ENCODE assay signal across 1 cellular context in the genomic region with DNA sequence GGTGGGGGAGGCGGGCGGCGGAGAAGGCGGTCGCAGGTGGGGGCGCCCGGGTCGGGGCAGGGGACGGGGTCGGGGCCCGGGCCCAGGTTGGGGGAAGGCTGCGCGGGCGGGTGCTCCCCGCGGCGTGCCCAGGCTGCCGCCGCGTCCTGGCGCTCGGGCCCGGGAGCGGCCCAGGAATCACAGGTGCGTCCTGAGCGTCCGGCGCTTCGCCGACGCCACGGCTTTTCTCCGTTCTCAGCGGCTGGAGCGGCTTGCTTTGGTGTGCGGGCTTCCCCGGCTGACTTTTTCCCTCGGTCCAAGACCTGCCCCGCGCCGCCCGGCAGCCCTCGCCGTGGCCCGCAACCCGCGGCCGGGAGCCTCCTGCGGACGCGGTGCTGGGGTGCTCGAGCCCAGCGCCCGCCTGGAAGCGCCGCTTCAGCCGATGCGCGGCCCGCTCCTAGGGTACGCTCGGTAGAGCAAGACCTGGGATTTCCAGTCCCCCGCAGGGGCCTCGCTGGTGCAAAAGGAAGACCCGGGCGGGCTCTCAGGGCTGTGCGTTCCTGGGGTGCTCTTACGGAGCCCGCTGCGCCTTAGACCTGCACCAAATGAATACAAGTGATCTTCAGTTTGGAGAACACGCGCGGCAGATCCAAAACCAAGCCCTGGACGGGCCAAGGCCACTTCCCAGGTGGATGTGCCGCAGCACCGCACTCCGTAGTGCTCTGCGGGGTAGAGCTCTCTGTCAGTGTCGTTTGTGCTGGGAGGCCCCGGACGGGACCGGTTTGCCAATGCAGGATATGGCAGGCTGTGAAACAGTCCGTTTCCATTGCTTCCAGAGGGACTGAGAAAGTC.
TF ChIP-seq lines count a peak whose summit lies in the region.

No MANE protein-coding gene starts in this region.

TF ChIP-seq in HepG2, 621 proteins besides CTCF, POLR2A, EP300 and RAD21 (continued from another document and continues in another):
- TF ChIP-seq, protein P1, sequence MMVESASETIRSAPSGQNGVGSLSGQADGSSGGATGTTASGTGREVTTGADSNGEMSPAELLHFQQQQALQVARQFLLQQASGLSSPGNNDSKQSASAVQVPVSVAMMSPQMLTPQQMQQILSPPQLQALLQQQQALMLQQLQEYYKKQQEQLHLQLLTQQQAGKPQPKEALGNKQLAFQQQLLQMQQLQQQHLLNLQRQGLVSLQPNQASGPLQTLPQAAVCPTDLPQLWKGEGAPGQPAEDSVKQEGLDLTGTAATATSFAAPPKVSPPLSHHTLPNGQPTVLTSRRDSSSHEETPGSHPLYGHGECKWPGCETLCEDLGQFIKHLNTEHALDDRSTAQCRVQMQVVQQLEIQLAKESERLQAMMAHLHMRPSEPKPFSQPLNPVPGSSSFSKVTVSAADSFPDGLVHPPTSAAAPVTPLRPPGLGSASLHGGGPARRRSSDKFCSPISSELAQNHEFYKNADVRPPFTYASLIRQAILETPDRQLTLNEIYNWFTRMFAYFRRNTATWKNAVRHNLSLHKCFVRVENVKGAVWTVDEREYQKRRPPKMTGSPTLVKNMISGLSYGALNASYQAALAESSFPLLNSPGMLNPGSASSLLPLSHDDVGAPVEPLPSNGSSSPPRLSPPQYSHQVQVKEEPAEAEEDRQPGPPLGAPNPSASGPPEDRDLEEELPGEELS (CRISPR knock-in tag; IDR thresholded peaks at IDR 0.05): 0 out of 2 replicates have a peak, but pooled peaks have one; percentile 17
- TF ChIP-seq FOSL2 (CRISPR knock-in tag; IDR thresholded peaks at IDR 0.05) (no peak), GABPB1 (CRISPR knock-in tag; IDR thresholded peaks at IDR 0.05) (peak; percentile 24; the same call in 1 of the 2 replicates), ASH2L (IDR thresholded peaks at IDR 0.05; ENCODE audit: insufficient read length, low read depth, low read length) (peak; percentile 63), HES4 (CRISPR knock-in tag; IDR thresholded peaks at IDR 0.05; ENCODE audit: borderline replicate concordance) (0 out of 2 replicates have a peak, but pooled peaks have one; percentile 52), ZNF17 (CRISPR knock-in tag; IDR thresholded peaks at IDR 0.05) (no peak), ZSCAN25 (CRISPR knock-in tag; IDR thresholded peaks at IDR 0.05) (no peak), JUND (CRISPR knock-in tag; IDR thresholded peaks at IDR 0.05) (no peak), ZNF468 (CRISPR knock-in tag; IDR thresholded peaks at IDR 0.05) (0 out of 2 replicates have a peak, but pooled peaks have one; percentile 71), ZNF431 (CRISPR knock-in tag; IDR thresholded peaks at IDR 0.05; ENCODE audit: borderline replicate concordance, low read depth) (no peak), PHF20 (CRISPR knock-in tag; IDR thresholded peaks at IDR 0.05) (no peak), ZSCAN30 (CRISPR knock-in tag; IDR thresholded peaks at IDR 0.05) (no peak), ZNF7 (CRISPR knock-in tag; IDR thresholded peaks at IDR 0.05) (no peak), RXRB (CRISPR knock-in tag; IDR thresholded peaks at IDR 0.05; ENCODE audit: borderline replicate concordance) (no peak), KAT7 (CRISPR knock-in tag; IDR thresholded peaks at IDR 0.05; ENCODE audit: borderline replicate concordance) (no peak), ZNF274 (CRISPR knock-in tag; IDR thresholded peaks at IDR 0.05) (0 out of 2 replicates have a peak, but pooled peaks have one; percentile 33), SRSF9 (IDR thresholded peaks at IDR 0.05; ENCODE audit: borderline replicate concordance, insufficient read depth, low read depth, low read length, poor library complexity, severe bottlenecking) (no peak), ZNF383 (CRISPR knock-in tag; IDR thresholded peaks at IDR 0.05; ENCODE audit: borderline replicate concordance) (no peak), ZNF773 (CRISPR knock-in tag; IDR thresholded peaks at IDR 0.05; ENCODE audit: borderline replicate concordance) (peak; percentile 49; the same call in 1 of the 2 replicates), SMC3 (IDR thresholded peaks at IDR 0.05; ENCODE audit: low read length) (no peak), ZNF224 (CRISPR knock-in tag; IDR thresholded peaks at IDR 0.05) (no peak), MXD4 (CRISPR knock-in tag; IDR thresholded peaks at IDR 0.05) (no peak), KDM6A (CRISPR knock-in tag; IDR thresholded peaks at IDR 0.05; ENCODE audit: low read depth) (no peak), ZNF33B (CRISPR knock-in tag; IDR thresholded peaks at IDR 0.05) (no peak), NR3C1 (CRISPR knock-in tag; IDR thresholded peaks at IDR 0.05) (no peak), ZNF546 (CRISPR knock-in tag; conservative IDR thresholded peaks at IDR 0.05) (peak; percentile 28), ZNF235 (CRISPR knock-in tag; IDR thresholded peaks at IDR 0.05; ENCODE audit: borderline replicate concordance) (no peak), ZNF263 (CRISPR knock-in tag; IDR thresholded peaks at IDR 0.05) (peak; percentile 48; the same call in 1 of the 2 replicates), ZNF20 (CRISPR knock-in tag; IDR thresholded peaks at IDR 0.05) (no peak), ZNF501 (CRISPR knock-in tag; IDR thresholded peaks at IDR 0.05) (peak; percentile 53; the same call in 1 of the 2 replicates)
- TF ChIP-seq, protein P2, sequence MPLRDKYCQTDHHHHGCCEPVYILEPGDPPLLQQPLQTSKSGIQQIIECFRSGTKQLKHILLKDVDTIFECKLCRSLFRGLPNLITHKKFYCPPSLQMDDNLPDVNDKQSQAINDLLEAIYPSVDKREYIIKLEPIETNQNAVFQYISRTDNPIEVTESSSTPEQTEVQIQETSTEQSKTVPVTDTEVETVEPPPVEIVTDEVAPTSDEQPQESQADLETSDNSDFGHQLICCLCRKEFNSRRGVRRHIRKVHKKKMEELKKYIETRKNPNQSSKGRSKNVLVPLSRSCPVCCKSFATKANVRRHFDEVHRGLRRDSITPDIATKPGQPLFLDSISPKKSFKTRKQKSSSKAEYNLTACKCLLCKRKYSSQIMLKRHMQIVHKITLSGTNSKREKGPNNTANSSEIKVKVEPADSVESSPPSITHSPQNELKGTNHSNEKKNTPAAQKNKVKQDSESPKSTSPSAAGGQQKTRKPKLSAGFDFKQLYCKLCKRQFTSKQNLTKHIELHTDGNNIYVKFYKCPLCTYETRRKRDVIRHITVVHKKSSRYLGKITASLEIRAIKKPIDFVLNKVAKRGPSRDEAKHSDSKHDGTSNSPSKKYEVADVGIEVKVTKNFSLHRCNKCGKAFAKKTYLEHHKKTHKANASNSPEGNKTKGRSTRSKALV (CRISPR knock-in tag; IDR thresholded peaks at IDR 0.05): peak; percentile 79
- TF ChIP-seq, protein P3, sequence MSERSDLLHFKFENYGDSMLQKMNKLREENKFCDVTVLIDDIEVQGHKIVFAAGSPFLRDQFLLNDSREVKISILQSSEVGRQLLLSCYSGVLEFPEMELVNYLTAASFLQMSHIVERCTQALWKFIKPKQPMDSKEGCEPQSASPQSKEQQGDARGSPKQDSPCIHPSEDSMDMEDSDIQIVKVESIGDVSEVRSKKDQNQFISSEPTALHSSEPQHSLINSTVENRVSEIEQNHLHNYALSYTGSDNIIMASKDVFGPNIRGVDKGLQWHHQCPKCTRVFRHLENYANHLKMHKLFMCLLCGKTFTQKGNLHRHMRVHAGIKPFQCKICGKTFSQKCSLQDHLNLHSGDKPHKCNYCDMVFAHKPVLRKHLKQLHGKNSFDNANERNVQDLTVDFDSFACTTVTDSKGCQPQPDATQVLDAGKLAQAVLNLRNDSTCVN (CRISPR knock-in tag; IDR thresholded peaks at IDR 0.05; ENCODE audit: borderline replicate concordance): 0 out of 2 replicates have a peak, but pooled peaks have one; percentile 37
- TF ChIP-seq, protein P4, sequence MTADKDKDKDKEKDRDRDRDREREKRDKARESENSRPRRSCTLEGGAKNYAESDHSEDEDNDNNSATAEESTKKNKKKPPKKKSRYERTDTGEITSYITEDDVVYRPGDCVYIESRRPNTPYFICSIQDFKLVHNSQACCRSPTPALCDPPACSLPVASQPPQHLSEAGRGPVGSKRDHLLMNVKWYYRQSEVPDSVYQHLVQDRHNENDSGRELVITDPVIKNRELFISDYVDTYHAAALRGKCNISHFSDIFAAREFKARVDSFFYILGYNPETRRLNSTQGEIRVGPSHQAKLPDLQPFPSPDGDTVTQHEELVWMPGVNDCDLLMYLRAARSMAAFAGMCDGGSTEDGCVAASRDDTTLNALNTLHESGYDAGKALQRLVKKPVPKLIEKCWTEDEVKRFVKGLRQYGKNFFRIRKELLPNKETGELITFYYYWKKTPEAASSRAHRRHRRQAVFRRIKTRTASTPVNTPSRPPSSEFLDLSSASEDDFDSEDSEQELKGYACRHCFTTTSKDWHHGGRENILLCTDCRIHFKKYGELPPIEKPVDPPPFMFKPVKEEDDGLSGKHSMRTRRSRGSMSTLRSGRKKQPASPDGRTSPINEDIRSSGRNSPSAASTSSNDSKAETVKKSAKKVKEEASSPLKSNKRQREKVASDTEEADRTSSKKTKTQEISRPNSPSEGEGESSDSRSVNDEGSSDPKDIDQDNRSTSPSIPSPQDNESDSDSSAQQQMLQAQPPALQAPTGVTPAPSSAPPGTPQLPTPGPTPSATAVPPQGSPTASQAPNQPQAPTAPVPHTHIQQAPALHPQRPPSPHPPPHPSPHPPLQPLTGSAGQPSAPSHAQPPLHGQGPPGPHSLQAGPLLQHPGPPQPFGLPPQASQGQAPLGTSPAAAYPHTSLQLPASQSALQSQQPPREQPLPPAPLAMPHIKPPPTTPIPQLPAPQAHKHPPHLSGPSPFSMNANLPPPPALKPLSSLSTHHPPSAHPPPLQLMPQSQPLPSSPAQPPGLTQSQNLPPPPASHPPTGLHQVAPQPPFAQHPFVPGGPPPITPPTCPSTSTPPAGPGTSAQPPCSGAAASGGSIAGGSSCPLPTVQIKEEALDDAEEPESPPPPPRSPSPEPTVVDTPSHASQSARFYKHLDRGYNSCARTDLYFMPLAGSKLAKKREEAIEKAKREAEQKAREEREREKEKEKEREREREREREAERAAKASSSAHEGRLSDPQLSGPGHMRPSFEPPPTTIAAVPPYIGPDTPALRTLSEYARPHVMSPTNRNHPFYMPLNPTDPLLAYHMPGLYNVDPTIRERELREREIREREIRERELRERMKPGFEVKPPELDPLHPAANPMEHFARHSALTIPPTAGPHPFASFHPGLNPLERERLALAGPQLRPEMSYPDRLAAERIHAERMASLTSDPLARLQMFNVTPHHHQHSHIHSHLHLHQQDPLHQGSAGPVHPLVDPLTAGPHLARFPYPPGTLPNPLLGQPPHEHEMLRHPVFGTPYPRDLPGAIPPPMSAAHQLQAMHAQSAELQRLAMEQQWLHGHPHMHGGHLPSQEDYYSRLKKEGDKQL (CRISPR knock-in tag; IDR thresholded peaks at IDR 0.05; ENCODE audit: low read depth): no peak
- TF ChIP-seq, protein P5, sequence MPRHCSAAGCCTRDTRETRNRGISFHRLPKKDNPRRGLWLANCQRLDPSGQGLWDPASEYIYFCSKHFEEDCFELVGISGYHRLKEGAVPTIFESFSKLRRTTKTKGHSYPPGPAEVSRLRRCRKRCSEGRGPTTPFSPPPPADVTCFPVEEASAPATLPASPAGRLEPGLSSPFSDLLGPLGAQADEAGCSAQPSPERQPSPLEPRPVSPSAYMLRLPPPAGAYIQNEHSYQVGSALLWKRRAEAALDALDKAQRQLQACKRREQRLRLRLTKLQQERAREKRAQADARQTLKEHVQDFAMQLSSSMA (CRISPR knock-in tag; IDR thresholded peaks at IDR 0.05): no peak
- TF ChIP-seq, protein P6, sequence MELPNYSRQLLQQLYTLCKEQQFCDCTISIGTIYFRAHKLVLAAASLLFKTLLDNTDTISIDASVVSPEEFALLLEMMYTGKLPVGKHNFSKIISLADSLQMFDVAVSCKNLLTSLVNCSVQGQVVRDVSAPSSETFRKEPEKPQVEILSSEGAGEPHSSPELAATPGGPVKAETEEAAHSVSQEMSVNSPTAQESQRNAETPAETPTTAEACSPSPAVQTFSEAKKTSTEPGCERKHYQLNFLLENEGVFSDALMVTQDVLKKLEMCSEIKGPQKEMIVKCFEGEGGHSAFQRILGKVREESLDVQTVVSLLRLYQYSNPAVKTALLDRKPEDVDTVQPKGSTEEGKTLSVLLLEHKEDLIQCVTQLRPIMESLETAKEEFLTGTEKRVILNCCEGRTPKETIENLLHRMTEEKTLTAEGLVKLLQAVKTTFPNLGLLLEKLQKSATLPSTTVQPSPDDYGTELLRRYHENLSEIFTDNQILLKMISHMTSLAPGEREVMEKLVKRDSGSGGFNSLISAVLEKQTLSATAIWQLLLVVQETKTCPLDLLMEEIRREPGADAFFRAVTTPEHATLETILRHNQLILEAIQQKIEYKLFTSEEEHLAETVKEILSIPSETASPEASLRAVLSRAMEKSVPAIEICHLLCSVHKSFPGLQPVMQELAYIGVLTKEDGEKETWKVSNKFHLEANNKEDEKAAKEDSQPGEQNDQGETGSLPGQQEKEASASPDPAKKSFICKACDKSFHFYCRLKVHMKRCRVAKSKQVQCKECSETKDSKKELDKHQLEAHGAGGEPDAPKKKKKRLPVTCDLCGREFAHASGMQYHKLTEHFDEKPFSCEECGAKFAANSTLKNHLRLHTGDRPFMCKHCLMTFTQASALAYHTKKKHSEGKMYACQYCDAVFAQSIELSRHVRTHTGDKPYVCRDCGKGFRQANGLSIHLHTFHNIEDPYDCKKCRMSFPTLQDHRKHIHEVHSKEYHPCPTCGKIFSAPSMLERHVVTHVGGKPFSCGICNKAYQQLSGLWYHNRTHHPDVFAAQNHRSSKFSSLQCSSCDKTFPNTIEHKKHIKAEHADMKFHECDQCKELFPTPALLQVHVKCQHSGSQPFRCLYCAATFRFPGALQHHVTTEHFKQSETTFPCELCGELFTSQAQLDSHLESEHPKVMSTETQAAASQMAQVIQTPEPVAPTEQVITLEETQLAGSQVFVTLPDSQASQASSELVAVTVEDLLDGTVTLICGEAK (IDR thresholded peaks at IDR 0.05): no peak
- TF ChIP-seq, protein P6 (CRISPR knock-in tag; IDR thresholded peaks at IDR 0.05): 0 out of 2 replicates have a peak, but pooled peaks have one; percentile 18
